In genomic region chr17:40541873-40542561, GRCh38 we compare ENCODE assay signal across 8 cellular contexts. TPM values are rescaled to one million over a fixed set of nuclear protein-coding genes. Genes with fewer than 3 reads are reported as not detected.
DNase-seq lines count a peak whose midpoint lies in the region; ATAC-seq and TF ChIP-seq lines count a peak whose summit lies in the region.

No MANE protein-coding gene starts in this region.

- H3K9me2 ChIP-seq in hepatocyte (replicated peaks; ENCODE audit: insufficient read depth) = no peaks in the 10 kb centered on the region
- no peaks in the 10 kb centered on the region for H3K9me2 ChIP-seq in PC-3 (replicated peaks; ENCODE audit: low read length)

- peak overlapping the region; percentile 81 to 100 (median 83) for H3K27ac Mint-ChIP-seq in IgD-negative memory B cell
- H3K27ac Mint-ChIP-seq in activated naive CD8-positive, alpha-beta T cell treated with anti-CD3 and anti-CD28 coated beads, Interleukin-2, amount 10 ng/mL, durations not matched to agents 7 days and 5 days = peak overlapping the region; percentile 86

- peak overlapping the region; percentile 27 for H3K4me2 ChIP-seq in hepatocyte
- no peak overlapping the region for H3K4me2 ChIP-seq in PC-3 (ENCODE audit: low read length)

- H3K36me3 Mint-ChIP-seq in IgD-negative memory B cell = no peaks in the 10 kb centered on the region
- peaks cover 3% of the 10 kb centered on the region for H3K36me3 Mint-ChIP-seq in activated naive CD8-positive, alpha-beta T cell treated with anti-CD3 and anti-CD28 coated beads, Interleukin-2, amount 10 ng/mL, durations not matched to agents 7 days and 5 days

- no TSS peak for BruUV-seq in PC-3 (replicated peaks; lab: Mats Ljungman, UMichigan)

- no peak for DNase-seq in activated naive CD8-positive, alpha-beta T cell treated with anti-CD3 and anti-CD28 coated beads, Interleukin-2, amount 10 ng/mL, durations not matched to agents 7 days and 5 days
- DNase-seq in hepatocyte (ENCODE audit: low spot score) (no peak), PC-3 (no peak), NCI-H226 (no peak)

- no peaks in the 10 kb centered on the region for H4K20me1 ChIP-seq in hepatocyte (ENCODE audit: insufficient read depth, poor library complexity, severe bottlenecking)
- H4K20me1 ChIP-seq in PC-3 (ENCODE audit: low read length) = no peaks in the 10 kb centered on the region

- H3K9me3 ChIP-seq in hepatocyte (ENCODE audit: low read depth) (no peaks in the 10 kb centered on the region), PC-3 (ENCODE audit: low read length) (no peaks in the 10 kb centered on the region)

- H3K27me3 ChIP-seq in hepatocyte (no peaks in the 10 kb centered on the region), PC-3 (ENCODE audit: low read length) (no peaks in the 10 kb centered on the region)

- TF ChIP-seq CTCF in hepatocyte (IDR thresholded peaks at IDR 0.05; ENCODE audit: poor library complexity) = no peak
- TF ChIP-seq CTCF in PC-3 (conservative IDR thresholded peaks at IDR 0.05; ENCODE audit: low read depth, low read length) = no peak

- no peaks in the 10 kb centered on the region for H3K79me2 ChIP-seq in hepatocyte
- H3K79me2 ChIP-seq in PC-3 (ENCODE audit: low read length) = no peaks in the 10 kb centered on the region

- ATAC-seq in activated naive CD8-positive, alpha-beta T cell treated with anti-CD3 and anti-CD28 coated beads, Interleukin-2, amount 10 ng/mL, durations not matched to agents 7 days and 5 days (ENCODE audit: low read depth) = no peak
- no peak for ATAC-seq in PC-3
- no peak for ATAC-seq in GM21515 (IDR thresholded peaks at IDR 0.05; ENCODE audit: unreplicated experiment)
- no peak for ATAC-seq in HG03460 (IDR thresholded peaks at IDR 0.05; ENCODE audit: unreplicated experiment)

- H3K4me1 ChIP-seq in hepatocyte (ENCODE audit: insufficient read depth) (peaks cover 29% of the 10 kb centered on the region), PC-3 (ENCODE audit: insufficient read depth, low read length) (no peaks in the 10 kb centered on the region)

- CTCF ChIA-PET in PC-3 (lab: Charles Lee) = no interaction called here

- H3K4me3 ChIP-seq in hepatocyte = no peak overlapping the region
- no peak overlapping the region for H3K4me3 ChIP-seq in skin epidermis
- no peak overlapping the region for H3K4me3 ChIP-seq in PC-3 (ENCODE audit: low read length)

- no peak overlapping the region for H3K9ac ChIP-seq in PC-3 (ENCODE audit: low read length)

- 69% methylated on average over 18 of the region's 18 CpGs for WGBS in hepatocyte (ENCODE audit: low lambda C conversion rate, missing lambda C conversion rate)

- POLR2A ChIA-PET in activated naive CD8-positive, alpha-beta T cell treated with anti-CD3 and anti-CD28 coated beads, Interleukin-2, amount 10 ng/mL, durations not matched to agents 7 days and 5 days (lab: Charles Lee) = interaction anchor here (0.7 to 28.0 kb wide), 8 partner anchors 8 to 182 kb away, joined by 3 to 579 read pairs (median 6); partner anchors contain the start of gene CCR7
- POLR2A ChIA-PET in PC-3 (lab: Charles Lee; ENCODE audit: unreplicated experiment) = no interaction called here

- no peaks in the 10 kb centered on the region for H3F3A ChIP-seq in PC-3 (ENCODE audit: low read length, unreplicated experiment)

- H3K27ac ChIP-seq in hepatocyte (peak overlapping the region; percentile 91), skin epidermis (peak overlapping the region; percentile 54 to 97 (median 88)), PC-3 (ENCODE audit: low read length) (no peak overlapping the region)

- H3K36me3 ChIP-seq in hepatocyte (replicated peaks; ENCODE audit: insufficient read depth, low read depth) = no peaks in the 10 kb centered on the region
- no peaks in the 10 kb centered on the region for H3K36me3 ChIP-seq in PC-3 (ENCODE audit: low read depth, low read length)

- peaks cover 1% of the 10 kb centered on the region for H3K27me3 Mint-ChIP-seq in IgD-negative memory B cell
- H3K27me3 Mint-ChIP-seq in activated naive CD8-positive, alpha-beta T cell treated with anti-CD3 and anti-CD28 coated beads, Interleukin-2, amount 10 ng/mL, durations not matched to agents 7 days and 5 days = peaks cover 2% of the 10 kb centered on the region

- H3K4me3 Mint-ChIP-seq in IgD-negative memory B cell = peak overlapping the region in 3 of 4 donors; percentile 7 to 68 (median 17)
- H3K4me3 Mint-ChIP-seq in activated naive CD8-positive, alpha-beta T cell treated with anti-CD3 and anti-CD28 coated beads, Interleukin-2, amount 10 ng/mL, durations not matched to agents 7 days and 5 days = peak overlapping the region; percentile 68

- H3K4me1 Mint-ChIP-seq in IgD-negative memory B cell = peaks cover 34 to 43% (median 43%) of the 10 kb centered on the region in 3 donors
- peaks cover 73% of the 10 kb centered on the region for H3K4me1 Mint-ChIP-seq in activated naive CD8-positive, alpha-beta T cell treated with anti-CD3 and anti-CD28 coated beads, Interleukin-2, amount 10 ng/mL, durations not matched to agents 7 days and 5 days

- no peaks in the 10 kb centered on the region for H3K9me3 Mint-ChIP-seq in IgD-negative memory B cell
- H3K9me3 Mint-ChIP-seq in activated naive CD8-positive, alpha-beta T cell treated with anti-CD3 and anti-CD28 coated beads, Interleukin-2, amount 10 ng/mL, durations not matched to agents 7 days and 5 days = no peaks in the 10 kb centered on the region

- H2AFZ ChIP-seq in hepatocyte (no peak overlapping the region), PC-3 (ENCODE audit: low read length) (no peak overlapping the region)

- intact Hi-C loops in PC-3 (cut with micrococcal nuclease) = no loop called here

RNA-seq across cellular contexts. Expression of gene CCR7, which starts 23.3 kb away (rescaled TPM):
- polyA plus RNA-seq in IgD-negative memory B cell (257 TPM), hepatocyte (2.9 and 4.1 TPM in 2 replicates)
- 100 to 1,000 TPM; 231 to 238 TPM for total RNA-seq in activated naive CD8-positive, alpha-beta T cell treated with anti-CD3 and anti-CD28 coated beads, Interleukin-2, amount 10 ng/mL, durations not matched to agents 7 days and 5 days
- total RNA-seq in hepatocyte (0.16 and 2.8 TPM in 2 replicates), PC-3 (2014; rRNA removed) (0.12 TPM in 1 of 2 replicates, not detected in the other)

RNA-seq across cellular contexts. Expression of gene TNS4, which starts 40.6 kb away (rescaled TPM):
- polyA plus RNA-seq in IgD-negative memory B cell = not detected
- total RNA-seq in activated naive CD8-positive, alpha-beta T cell treated with anti-CD3 and anti-CD28 coated beads, Interleukin-2, amount 10 ng/mL, durations not matched to agents 7 days and 5 days = 1 to 10 TPM; 9.0 to 9.7 TPM
- total RNA-seq in hepatocyte = not detected in 2 replicates
- polyA plus RNA-seq in hepatocyte = 0.07 TPM in 2 replicates
- total RNA-seq in PC-3 (2014; rRNA removed) = 127 and 128 TPM in 2 replicates

Comparison
In these comparisons a context has a peak if more than half of its experiments do, and no peak if none do; other contexts are left out.
1. RNA of gene CCR7, which starts 23.3 kb away (total RNA-seq): 231 to 238 TPM in activated naive CD8-positive, alpha-beta T cell treated with anti-CD3 and anti-CD28 coated beads, Interleukin-2, amount 10 ng/mL, durations not matched to agents 7 days and 5 days; 0.16 to 2.8 TPM in hepatocyte and 0.12 TPM in PC-3; every median in the first group is over 10 times any median in the second.
2. RNA of gene TNS4, which starts 40.6 kb away (total RNA-seq): 127 to 128 TPM in PC-3; 9.0 to 9.7 TPM in activated naive CD8-positive, alpha-beta T cell treated with anti-CD3 and anti-CD28 coated beads, Interleukin-2, amount 10 ng/mL, durations not matched to agents 7 days and 5 days and not detected in hepatocyte; every median in the first group is over 10 times any median in the second.